ENCODE assay signal across 1 cellular context in the genomic region with DNA sequence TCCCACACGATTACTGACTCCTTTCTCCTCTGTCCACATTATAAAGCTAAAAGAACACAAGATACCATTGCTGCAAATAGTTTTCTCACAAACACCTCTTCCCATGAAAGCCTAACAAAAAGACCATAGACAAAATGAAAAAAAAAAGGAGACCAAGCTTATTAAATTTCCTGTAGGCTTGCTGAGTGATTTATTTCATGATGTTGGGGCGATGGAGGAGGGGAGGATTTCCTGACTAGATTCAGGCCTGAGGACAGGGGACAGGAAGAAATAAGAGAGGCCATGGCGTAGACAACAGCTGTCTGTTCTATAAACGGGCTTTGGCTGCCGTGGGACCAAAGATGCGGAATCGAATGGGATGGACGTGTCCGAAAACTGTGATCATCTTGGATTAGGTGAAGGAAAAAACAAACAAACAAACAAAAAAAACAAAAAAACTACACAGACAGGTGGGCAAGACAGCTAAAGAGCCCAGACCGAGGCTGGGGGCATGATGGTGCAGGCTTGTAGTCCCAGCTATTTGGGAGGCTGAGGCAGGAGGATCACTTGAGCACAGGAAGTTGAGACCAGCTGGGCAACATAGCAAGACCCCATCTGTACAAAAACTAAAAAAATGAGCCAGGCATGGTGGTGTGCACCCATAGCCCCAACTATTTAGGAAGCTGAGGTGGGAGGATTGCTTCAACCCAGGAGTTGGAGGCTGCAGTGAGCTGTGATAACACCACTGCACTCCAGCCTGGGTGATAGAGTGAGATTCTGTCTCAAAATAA.
TF ChIP-seq lines count a peak whose summit lies in the region.

No MANE protein-coding gene starts in this region.

TF ChIP-seq in GM23338, 12 proteins besides CTCF, POLR2A, EP300 and RAD21:
- TF ChIP-seq, protein P1, sequence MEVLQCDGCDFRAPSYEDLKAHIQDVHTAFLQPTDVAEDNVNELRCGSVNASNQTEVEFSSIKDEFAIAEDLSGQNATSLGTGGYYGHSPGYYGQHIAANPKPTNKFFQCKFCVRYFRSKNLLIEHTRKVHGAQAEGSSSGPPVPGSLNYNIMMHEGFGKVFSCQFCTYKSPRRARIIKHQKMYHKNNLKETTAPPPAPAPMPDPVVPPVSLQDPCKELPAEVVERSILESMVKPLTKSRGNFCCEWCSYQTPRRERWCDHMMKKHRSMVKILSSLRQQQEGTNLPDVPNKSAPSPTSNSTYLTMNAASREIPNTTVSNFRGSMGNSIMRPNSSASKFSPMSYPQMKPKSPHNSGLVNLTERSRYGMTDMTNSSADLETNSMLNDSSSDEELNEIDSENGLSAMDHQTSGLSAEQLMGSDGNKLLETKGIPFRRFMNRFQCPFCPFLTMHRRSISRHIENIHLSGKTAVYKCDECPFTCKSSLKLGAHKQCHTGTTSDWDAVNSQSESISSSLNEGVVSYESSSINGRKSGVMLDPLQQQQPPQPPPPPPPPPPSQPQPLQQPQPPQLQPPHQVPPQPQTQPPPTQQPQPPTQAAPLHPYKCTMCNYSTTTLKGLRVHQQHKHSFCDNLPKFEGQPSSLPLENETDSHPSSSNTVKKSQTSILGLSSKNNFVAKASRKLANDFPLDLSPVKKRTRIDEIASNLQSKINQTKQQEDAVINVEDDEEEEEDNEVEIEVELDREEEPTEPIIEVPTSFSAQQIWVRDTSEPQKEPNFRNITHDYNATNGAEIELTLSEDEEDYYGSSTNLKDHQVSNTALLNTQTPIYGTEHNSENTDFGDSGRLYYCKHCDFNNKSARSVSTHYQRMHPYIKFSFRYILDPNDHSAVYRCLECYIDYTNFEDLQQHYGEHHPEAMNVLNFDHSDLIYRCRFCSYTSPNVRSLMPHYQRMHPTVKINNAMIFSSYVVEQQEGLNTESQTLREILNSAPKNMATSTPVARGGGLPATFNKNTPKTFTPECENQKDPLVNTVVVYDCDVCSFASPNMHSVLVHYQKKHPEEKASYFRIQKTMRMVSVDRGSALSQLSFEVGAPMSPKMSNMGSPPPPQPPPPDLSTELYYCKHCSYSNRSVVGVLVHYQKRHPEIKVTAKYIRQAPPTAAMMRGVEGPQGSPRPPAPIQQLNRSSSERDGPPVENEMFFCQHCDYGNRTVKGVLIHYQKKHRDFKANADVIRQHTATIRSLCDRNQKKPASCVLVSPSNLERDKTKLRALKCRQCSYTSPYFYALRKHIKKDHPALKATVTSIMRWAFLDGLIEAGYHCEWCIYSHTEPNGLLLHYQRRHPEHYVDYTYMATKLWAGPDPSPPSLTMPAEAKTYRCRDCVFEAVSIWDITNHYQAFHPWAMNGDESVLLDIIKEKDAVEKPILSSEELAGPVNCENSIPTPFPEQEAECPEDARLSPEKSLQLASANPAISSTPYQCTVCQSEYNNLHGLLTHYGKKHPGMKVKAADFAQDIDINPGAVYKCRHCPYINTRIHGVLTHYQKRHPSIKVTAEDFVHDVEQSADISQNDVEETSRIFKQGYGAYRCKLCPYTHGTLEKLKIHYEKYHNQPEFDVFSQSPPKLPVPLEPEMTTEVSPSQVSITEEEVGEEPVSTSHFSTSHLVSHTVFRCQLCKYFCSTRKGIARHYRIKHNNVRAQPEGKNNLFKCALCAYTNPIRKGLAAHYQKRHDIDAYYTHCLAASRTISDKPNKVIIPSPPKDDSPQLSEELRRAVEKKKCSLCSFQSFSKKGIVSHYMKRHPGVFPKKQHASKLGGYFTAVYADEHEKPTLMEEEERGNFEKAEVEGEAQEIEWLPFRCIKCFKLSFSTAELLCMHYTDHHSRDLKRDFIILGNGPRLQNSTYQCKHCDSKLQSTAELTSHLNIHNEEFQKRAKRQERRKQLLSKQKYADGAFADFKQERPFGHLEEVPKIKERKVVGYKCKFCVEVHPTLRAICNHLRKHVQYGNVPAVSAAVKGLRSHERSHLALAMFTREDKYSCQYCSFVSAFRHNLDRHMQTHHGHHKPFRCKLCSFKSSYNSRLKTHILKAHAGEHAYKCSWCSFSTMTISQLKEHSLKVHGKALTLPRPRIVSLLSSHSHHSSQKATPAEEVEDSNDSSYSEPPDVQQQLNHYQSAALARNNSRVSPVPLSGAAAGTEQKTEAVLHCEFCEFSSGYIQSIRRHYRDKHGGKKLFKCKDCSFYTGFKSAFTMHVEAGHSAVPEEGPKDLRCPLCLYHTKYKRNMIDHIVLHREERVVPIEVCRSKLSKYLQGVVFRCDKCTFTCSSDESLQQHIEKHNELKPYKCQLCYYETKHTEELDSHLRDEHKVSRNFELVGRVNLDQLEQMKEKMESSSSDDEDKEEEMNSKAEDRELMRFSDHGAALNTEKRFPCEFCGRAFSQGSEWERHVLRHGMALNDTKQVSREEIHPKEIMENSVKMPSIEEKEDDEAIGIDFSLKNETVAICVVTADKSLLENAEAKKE (CRISPR knock-in tag; IDR thresholded peaks at IDR 0.05) = no peak
